Comparison of ENCODE assay signal across 8 cellular contexts in genomic region chr18:59696311-59697235, GRCh38. TPM values are rescaled to one million over a fixed set of nuclear protein-coding genes. Genes with fewer than 3 reads are reported as not detected.
DNase-seq lines count a peak whose midpoint lies in the region; ATAC-seq and TF ChIP-seq lines count a peak whose summit lies in the region.

No MANE protein-coding gene starts in this region.

- peak; percentile 30 for DNase-seq in AG08395 (ENCODE audit: low spot score)
- no peak for DNase-seq in RWPE1 (ENCODE audit: low spot score)
- DNase-seq in foreskin fibroblast, result peak; percentile 53 to 81
- DNase-seq in progenitor cell of endocrine pancreas (ENCODE audit: low spot score, unreplicated experiment), result peak; percentile 12
- DNase-seq in HPDE6-E6E7 (ENCODE audit: extremely low spot score), result no peak
- no peak for DNase-seq in GM13977 (ENCODE audit: low spot score)
- no peak for DNase-seq in CD1c-positive myeloid dendritic cell (ENCODE audit: extremely low spot score)

- no peaks in the 10 kb centered on the region for H3K36me3 Mint-ChIP-seq in progenitor cell of endocrine pancreas (ENCODE audit: insufficient read depth)

- H3K27ac Mint-ChIP-seq in progenitor cell of endocrine pancreas, result no peak overlapping the region

- TF ChIP-seq CTCF in RWPE1 (conservative IDR thresholded peaks at IDR 0.05; ENCODE audit: low read depth), result no peak
- no peak for TF ChIP-seq CTCF in foreskin fibroblast (IDR thresholded peaks at IDR 0.05; ENCODE audit: low read depth, low read length)
- TF ChIP-seq CTCF in progenitor cell of endocrine pancreas (IDR thresholded peaks at IDR 0.05; ENCODE audit: unreplicated experiment), result no peak
- no peak for TF ChIP-seq CTCF in GM13977 (IDR thresholded peaks at IDR 0.05; ENCODE audit: extremely low read depth, insufficient read depth, missing control alignments)

- peak; percentile 44 for ATAC-seq in GM21529 (IDR thresholded peaks at IDR 0.05; ENCODE audit: unreplicated experiment)

- peaks cover 23% of the 10 kb centered on the region for H3K4me1 Mint-ChIP-seq in progenitor cell of endocrine pancreas (ENCODE audit: low read depth)

- H3K4me3 Mint-ChIP-seq in progenitor cell of endocrine pancreas (ENCODE audit: low read depth), result peak overlapping the region; percentile 68

- no peaks in the 10 kb centered on the region for H3K9me3 Mint-ChIP-seq in progenitor cell of endocrine pancreas (ENCODE audit: low read depth)

- peaks cover 83% of the 10 kb centered on the region for H3K27me3 Mint-ChIP-seq in progenitor cell of endocrine pancreas

- H3K4me3 ChIP-seq in foreskin fibroblast (ENCODE audit: low read depth in 1 of 2, low read length in 2 of 2), result peak overlapping the region; percentile 77 to 97

- CTCF ChIA-PET in RWPE1 (lab: Yijun Ruan, JAX), result interaction anchor here (0.6 to 2.6 kb wide), 13 partner anchors 8 to 300 kb away, joined by 3 to 10 read pairs (median 3); no protein-coding TSS in a partner anchor

- POLR2A ChIA-PET in RWPE1 (lab: Yijun Ruan, JAX; ENCODE audit: low non-redundant PET), result no interaction called here

- peak overlapping the region; percentile 30; the same call in 1 of the 2 replicates for H3K27ac ChIP-seq in RWPE1

- in situ Hi-C loops in GM13977 (cut with MboI; ENCODE audit: low pct_unique_long_range_greater_than_20kb, low sequenced_read_pairs, unreplicated experiment), result no loop called here

RNA-seq across cellular contexts. Expression of gene CCBE1, which starts 0.7 kb away (rescaled TPM):
- total RNA-seq in progenitor cell of endocrine pancreas, result 1.1 and 1.2 TPM in 2 replicates

Comparison
In these comparisons a context has a peak if more than half of its experiments do, and no peak if none do; other contexts are left out.
1. DNase-seq: peak in AG08395 (single experiment), foreskin fibroblast (2 of 2) and progenitor cell of endocrine pancreas (single experiment); none in RWPE1 (single experiment), HPDE6-E6E7 (single experiment), GM13977 (single experiment) and CD1c-positive myeloid dendritic cell (single experiment).